Comparison of ENCODE assay signal across 34 cellular contexts in the genomic region with DNA sequence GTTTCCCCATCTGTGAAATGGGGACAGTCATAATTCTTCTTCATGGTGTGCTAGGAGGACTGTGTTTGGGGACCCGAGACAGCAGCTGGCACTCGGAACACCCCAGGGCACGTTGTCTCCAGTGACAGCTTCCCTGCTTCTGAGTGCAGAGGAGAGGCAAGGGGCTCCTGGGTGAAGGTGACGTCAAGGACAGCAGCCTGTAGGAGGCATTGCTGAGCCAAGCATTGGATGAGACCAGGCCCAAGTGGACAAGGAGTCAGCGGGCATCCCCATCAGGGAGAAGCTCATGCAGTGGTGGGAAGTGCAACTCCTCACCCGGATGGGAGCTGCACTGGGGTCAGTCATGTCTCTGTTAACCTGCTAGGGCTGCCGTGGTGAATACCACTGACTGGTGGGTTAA. TPM values are rescaled to one million over a fixed set of nuclear protein-coding genes. Genes with fewer than 3 reads are reported as not detected.
A peak's percentile ranks its signal among the peaks of the same experiment; 100 is the strongest.
DNase-seq lines count a peak whose midpoint lies in the region; ATAC-seq, FAIRE-seq and TF ChIP-seq lines count a peak whose summit lies in the region.
"Had no signal": no experiment of that assay in that cellular context is flagged by ENCODE, and none has a peak within 500 bp of the region (broad histone marks: within the 10 kb centered on the region; RNA-seq: fewer than 3 reads in every experiment).

No MANE protein-coding gene starts in this region.

- ATAC-seq in HepG2, result no peak
- no peak for ATAC-seq in right lobe of liver
- no peak for ATAC-seq in naive thymus-derived CD8-positive, alpha-beta T cell
- ATAC-seq: heart right ventricle, Panc1, pancreas had no signal

- H3K27ac Mint-ChIP-seq in naive thymus-derived CD8-positive, alpha-beta T cell, result no peak overlapping the region
- H3K27ac Mint-ChIP-seq: activated naive CD8-positive, alpha-beta T cell treated with anti-CD3 and anti-CD28 coated beads for 36 hours; CD4-positive, CD25-positive, alpha-beta regulatory T cell; stimulated activated naive CD8-positive, alpha-beta T cell treated with anti-CD3 and anti-CD28 coated beads, Interleukin-15, Interleukin-2, amounts not matched to agents 100 ng/mL and 50 ng/mL, for 24 hours had no signal

- no peak for TF ChIP-seq POLR2A in HepG2 (IDR thresholded peaks at IDR 0.05; ENCODE audit: insufficient read depth in 1 of 2, low read depth in 2 of 2, low read length in 2 of 2)
- no peak for TF ChIP-seq POLR2A in right lobe of liver (IDR thresholded peaks at IDR 0.05)

- intact Hi-C loops in HepG2 (cut with micrococcal nuclease; ENCODE audit: unreplicated experiment), result no loop called here
- intact Hi-C loops in right lobe of liver (cut with DNase I), result no loop called here
- intact Hi-C loops in mammary epithelial cell (cut with micrococcal nuclease), result no loop called here

- H3K9ac ChIP-seq in HepG2 (ENCODE audit: insufficient read depth, low read depth, low read length), result no peak overlapping the region
- H3K9ac ChIP-seq in mammary epithelial cell (ENCODE audit: insufficient read depth, low read length), result no peak overlapping the region

- H3K36me3 Mint-ChIP-seq in naive thymus-derived CD8-positive, alpha-beta T cell, result peaks cover 0 to 2% (median 0%) of the 10 kb centered on the region in 3 donors
- H3K36me3 Mint-ChIP-seq: activated naive CD8-positive, alpha-beta T cell treated with anti-CD3 and anti-CD28 coated beads for 36 hours; CD4-positive, CD25-positive, alpha-beta regulatory T cell had no signal

- peaks cover 0 to 5% (median 2%) of the 10 kb centered on the region in 9 donors for H3K9me3 Mint-ChIP-seq in naive thymus-derived CD8-positive, alpha-beta T cell
- H3K9me3 Mint-ChIP-seq: activated naive CD8-positive, alpha-beta T cell treated with anti-CD3 and anti-CD28 coated beads for 36 hours; stimulated activated naive CD8-positive, alpha-beta T cell treated with anti-CD3 and anti-CD28 coated beads, Interleukin-15, Interleukin-2, amounts not matched to agents 100 ng/mL and 50 ng/mL, for 24 hours had no signal

- H3K27ac ChIP-seq in HepG2 (ENCODE audit: extremely low read length, insufficient read depth, low read length) (no peak overlapping the region), right lobe of liver (no peak overlapping the region), mammary epithelial cell (ENCODE audit: insufficient read depth, low read depth, low read length) (peak overlapping the region; percentile 89)
- H3K27ac ChIP-seq: heart right ventricle, pancreas, uterus, VCaP had no signal

- in situ Hi-C loops in HepG2 (cut with HindIII; ENCODE audit: extremely low pct_ligation_motif_present, low pct_unique_long_range_greater_than_20kb) (no loop called here), mammary epithelial cell (cut with MboI; ENCODE audit: low sequenced_read_pairs in 2 of 2) (no loop called here)

- 100% methylated on average over 7 of the region's 7 CpGs for WGBS in HepG2 (ENCODE audit: low lambda C conversion rate)
- 50% methylated on average over 1 of the region's 7 CpGs for WGBS in right lobe of liver (ENCODE audit: insufficient coverage, low coverage, low lambda C conversion rate, missing lambda C conversion rate)
- 94% methylated on average over 2 of the region's 7 CpGs for WGBS in mammary epithelial cell (ENCODE audit: low coverage, missing lambda C conversion rate)

- H2AFZ ChIP-seq in HepG2 (ENCODE audit: low read length) (no peak overlapping the region), mammary epithelial cell (ENCODE audit: low read depth, low read length) (no peak overlapping the region)

- no peak for TF ChIP-seq RAD21 in HepG2 (CRISPR knock-in tag; IDR thresholded peaks at IDR 0.05)

- H3K36me3 ChIP-seq in HepG2 (replicated peaks in 1 of 2; ENCODE audit: control insufficient read depth in 1 of 2, insufficient read depth in 2 of 2, low read length in 2 of 2) (peaks cover 12 to 21% of the 10 kb centered on the region in 2 experiments; a peak in 3 of 5 replicates), right lobe of liver (no peaks in the 10 kb centered on the region), mammary epithelial cell (ENCODE audit: insufficient read depth, low read length) (peaks cover 9% of the 10 kb centered on the region)
- H3K36me3 ChIP-seq: uterus had no signal

- no peaks in the 10 kb centered on the region for H3K4me1 ChIP-seq in HepG2 (ENCODE audit: insufficient read depth, low read length)
- no peaks in the 10 kb centered on the region for H3K4me1 ChIP-seq in right lobe of liver
- H3K4me1 ChIP-seq in mammary epithelial cell (ENCODE audit: insufficient read depth, low read length), result peaks cover 29% of the 10 kb centered on the region
- H3K4me1 ChIP-seq: pancreas, uterus had no signal

- H3K9me3 ChIP-seq in HepG2 (ENCODE audit: low read length) (no peaks in the 10 kb centered on the region), right lobe of liver (no peaks in the 10 kb centered on the region), mammary epithelial cell (replicated peaks; ENCODE audit: insufficient read depth, low read length) (peaks cover 8% of the 10 kb centered on the region)
- H3K9me3 ChIP-seq: esophagus squamous epithelium, pancreas, uterus had no signal

- TF ChIP-seq EP300 in HepG2 (IDR thresholded peaks at IDR 0.05; ENCODE audit: low read depth in 2 of 2, low read length in 2 of 2), result no peak
- TF ChIP-seq EP300 in HepG2 (CRISPR knock-in tag; IDR thresholded peaks at IDR 0.05; ENCODE audit: borderline replicate concordance), result no peak

- POLR2A ChIA-PET in HepG2 (lab: Yijun Ruan, JAX), result no interaction called here
- POLR2A ChIA-PET in naive thymus-derived CD8-positive, alpha-beta T cell (lab: Charles Lee), result no interaction called here

- BruUV-seq in HepG2 (replicated peaks; lab: Mats Ljungman, UMichigan) (no TSS peak), mammary epithelial cell (replicated peaks; lab: Mats Ljungman, UMichigan) (TSS peak; percentile 74)

- FAIRE-seq in HepG2 (lab: Jason Lieb, UNC), result no peak
- FAIRE-seq: A204.1, frontal cortex, pancreas had no signal

- H3K27me3 ChIP-seq in HepG2 (ENCODE audit: control insufficient read depth in 1 of 2, insufficient read depth in 2 of 2, low read length in 2 of 2), result no peaks in the 10 kb centered on the region
- no peaks in the 10 kb centered on the region for H3K27me3 ChIP-seq in right lobe of liver
- H3K27me3 ChIP-seq in mammary epithelial cell (ENCODE audit: insufficient read depth, low read length), result no peaks in the 10 kb centered on the region
- H3K27me3 ChIP-seq: esophagus squamous epithelium, heart right ventricle, pancreas, uterus had no signal

- H3K4me1 Mint-ChIP-seq in naive thymus-derived CD8-positive, alpha-beta T cell, result peaks cover 0 to 3% (median 0%) of the 10 kb centered on the region in 4 donors

- CTCF ChIA-PET in HepG2 (lab: Yijun Ruan, JAX; ENCODE audit: low intra/inter-chr PET ratio, low total read pairs), result no interaction called here
- CTCF ChIA-PET in mammary epithelial cell (lab: Charles Lee; ENCODE audit: low non-redundant PET), result no interaction called here

- H3K27me3 Mint-ChIP-seq in naive thymus-derived CD8-positive, alpha-beta T cell, result peaks cover 0 to 3% (median 0%) of the 10 kb centered on the region in 5 donors
- H3K27me3 Mint-ChIP-seq: activated naive CD8-positive, alpha-beta T cell treated with anti-CD3 and anti-CD28 coated beads for 36 hours; CD4-positive, CD25-positive, alpha-beta regulatory T cell; stimulated activated naive CD8-positive, alpha-beta T cell treated with anti-CD3 and anti-CD28 coated beads, Interleukin-15, Interleukin-2, amounts not matched to agents 100 ng/mL and 50 ng/mL, for 24 hours had no signal

- DNase-seq in HepG2 (ENCODE audit: low spot score) (no peak), right lobe of liver (no peak), mammary epithelial cell (no peak), islet precursor cell (peak; percentile 26), NCI-H1105 treated with DMSO at 0.1 percent for 48 hours (lab: John Stamatoyannopoulos, UW) (no peak), DMS 273 treated with DMSO at 0.1 percent for 48 hours (lab: John Stamatoyannopoulos, UW) (no peak), amniotic stem cell (lab: John Stamatoyannopoulos, UW) (no peak)
- DNase-seq in naive thymus-derived CD8-positive, alpha-beta T cell, result no peak
- DNase-seq: activated CD4-positive, alpha-beta T cell treated with anti-CD3 and anti-CD28 coated beads for 4 hours; activated gamma-delta T cell; activated naive CD8-positive, alpha-beta T cell treated with anti-CD3 and anti-CD28 coated beads for 36 hours; AML-193; aorta; Calu3; CD4-positive, CD25-positive, alpha-beta regulatory T cell; cortex of kidney; DMS79 treated with DMSO at 0.1 percent for 48 hours; esophagus squamous epithelium; GF-D8; heart right ventricle; NCI-H1105; NCI-H2029; NCI-H526; pancreas; stimulated activated CD4-positive, alpha-beta T cell treated with anti-CD3 and anti-CD28 coated beads, Interleukin-1b, Interleukin-23, amount 100 ng/mL, for 48 hours; T1000; uterus had no signal

- H4K20me1 ChIP-seq in HepG2 (ENCODE audit: insufficient read depth, low read length) (no peaks in the 10 kb centered on the region), mammary epithelial cell (ENCODE audit: insufficient read depth, low read length) (no peaks in the 10 kb centered on the region)

- H3K4me3 ChIP-seq in HepG2 (replicated peaks in 1 of 3; ENCODE audit: insufficient read depth in 1 of 3, low read depth in 2 of 3, low read length in 3 of 3), result no peak overlapping the region
- no peak overlapping the region for H3K4me3 ChIP-seq in right lobe of liver
- H3K4me3 ChIP-seq in mammary epithelial cell (replicated peaks in 1 of 3; ENCODE audit: insufficient read depth in 1 of 3, low read depth in 2 of 3, low read length in 3 of 3), result no peak overlapping the region
- H3K4me3 ChIP-seq: esophagus squamous epithelium, heart right ventricle, lung, pancreas, uterus had no signal

- H3K4me2 ChIP-seq in HepG2 (ENCODE audit: low read depth, low read length) (no peak overlapping the region), mammary epithelial cell (ENCODE audit: insufficient read depth, low read depth, low read length) (no peak overlapping the region)

- H3K79me2 ChIP-seq in HepG2 (ENCODE audit: insufficient read depth, low read length), result no peaks in the 10 kb centered on the region
- H3K79me2 ChIP-seq in mammary epithelial cell (ENCODE audit: insufficient read depth, low read length), result peaks cover 13% of the 10 kb centered on the region

- dilution Hi-C loops in mammary epithelial cell (cut with HindIII; ENCODE audit: low sequenced_read_pairs), result no loop called here

- no peak overlapping the region for H3K4me3 Mint-ChIP-seq in naive thymus-derived CD8-positive, alpha-beta T cell
- H3K4me3 Mint-ChIP-seq: activated naive CD8-positive, alpha-beta T cell treated with anti-CD3 and anti-CD28 coated beads for 36 hours; CD4-positive, CD25-positive, alpha-beta regulatory T cell; stimulated activated naive CD8-positive, alpha-beta T cell treated with anti-CD3 and anti-CD28 coated beads, Interleukin-15, Interleukin-2, amounts not matched to agents 100 ng/mL and 50 ng/mL, for 24 hours had no signal

- 0 out of 2 replicates have a peak, but pooled peaks have one; percentile 4 for TF ChIP-seq CTCF in HepG2 (CRISPR knock-in tag; IDR thresholded peaks at IDR 0.05)
- no peak for TF ChIP-seq CTCF in right lobe of liver (IDR thresholded peaks at IDR 0.05)
- no peak for TF ChIP-seq CTCF in mammary epithelial cell (conservative IDR thresholded peaks at IDR 0.05 in 1 of 2, IDR thresholded peaks at IDR 0.05 in 1 of 2; ENCODE audit: extremely low read depth in 1 of 2, insufficient read depth in 1 of 2, low read depth in 1 of 2, low read length in 2 of 2)

RNA-seq across cellular contexts. Expression of a gene that starts 46.1 kb away (rescaled TPM):
- total RNA-seq in HepG2 (2016; rRNA removed; fragmentation: Illumina TruSeq; extraction: Trizol) (2.8 and 4.9 TPM in 2 replicates), right lobe of liver (1 to 10 TPM; 2.6 to 6.5 (median 3.2) TPM), mammary epithelial cell (10 to 100 TPM; 29.1 to 38.5 TPM)
- 1.3 and 1.5 TPM in 2 replicates for total RNA-seq in HepG2 (2016; cell fraction: cytosol; rRNA removed; fragmentation: Illumina TruSeq; extraction: Trizol; ENCODE audit: low read depth)
- 2.3 and 4.9 TPM in 2 replicates for total RNA-seq in HepG2 (2016; cell fraction: insoluble cytoplasmic fraction; rRNA removed; fragmentation: Illumina TruSeq; extraction: Trizol)
- 3.0 and 3.1 TPM in 2 replicates for total RNA-seq in HepG2 (2016; cell fraction: membrane; rRNA removed; fragmentation: Illumina TruSeq; extraction: Trizol)
- total RNA-seq in HepG2 (2016; cell fraction: nucleus; rRNA removed; fragmentation: Illumina TruSeq; extraction: Trizol), result 8.1 and 10.9 TPM in 2 replicates
- polyA plus RNA-seq in HepG2 (2011; rRNA removed) (3.1 and 3.5 TPM in 2 replicates), mammary epithelial cell (4.5 TPM)
- polyA plus RNA-seq in HepG2 (2011; cell fraction: cytosol; rRNA removed), result 1.7 and 2.1 TPM in 2 replicates
- 17.7 and 18.7 TPM in 2 replicates for polyA plus RNA-seq in HepG2 (2011; cell fraction: nucleus; rRNA removed)
- 2.0 and 3.0 TPM in 2 replicates for polyA plus RNA-seq in HepG2 (2012)
- 0.61 and 0.63 TPM in 2 replicates for polyA plus RNA-seq in HepG2 (2016; cell fraction: cytosol; fragmentation: Illumina TruSeq; extraction: Trizol; ENCODE audit: low read depth)
- polyA plus RNA-seq in HepG2 (2016; cell fraction: insoluble cytoplasmic fraction; fragmentation: Illumina TruSeq; extraction: Trizol; ENCODE audit: low read depth), result 1.6 and 2.2 TPM in 2 replicates
- 1.1 and 1.2 TPM in 2 replicates for polyA plus RNA-seq in HepG2 (2016; cell fraction: membrane; fragmentation: Illumina TruSeq; extraction: Trizol; ENCODE audit: low read depth)
- polyA plus RNA-seq in HepG2 (2016; cell fraction: nucleus; fragmentation: Illumina TruSeq; extraction: Trizol; ENCODE audit: insufficient read depth, low read depth), result 8.1 and 10.6 TPM in 2 replicates
- polyA minus RNA-seq in HepG2 (2011; rRNA and poly(A)+ RNA removed; ENCODE audit: low replicate concordance), result 1.2 and 6.0 TPM in 2 replicates
- polyA minus RNA-seq in HepG2 (2011; cell fraction: cytosol; rRNA and poly(A)+ RNA removed), result 2.5 and 3.3 TPM in 2 replicates
- polyA minus RNA-seq in HepG2 (2011; cell fraction: nucleus; rRNA and poly(A)+ RNA removed), result 15.0 and 17.3 TPM in 2 replicates
- polyA minus RNA-seq in mammary epithelial cell, result 14.5 TPM
- total RNA-seq in naive thymus-derived CD8-positive, alpha-beta T cell, result under 1 TPM in 1 of 2 experiments, not detected in 1; 0.05 TPM
- polyA plus RNA-seq in naive thymus-derived CD8-positive, alpha-beta T cell, result not detected
- total RNA-seq: Calu3, HT-29 had no signal

RNA-seq across cellular contexts. Expression of a gene that starts 48.7 kb away (rescaled TPM):
- total RNA-seq in HepG2 (2016; rRNA removed; fragmentation: Illumina TruSeq; extraction: Trizol), result not detected in 2 replicates
- not detected in 2 replicates for total RNA-seq in HepG2 (2016; cell fraction: cytosol; rRNA removed; fragmentation: Illumina TruSeq; extraction: Trizol; ENCODE audit: low read depth)
- not detected in 2 replicates for total RNA-seq in HepG2 (2016; cell fraction: insoluble cytoplasmic fraction; rRNA removed; fragmentation: Illumina TruSeq; extraction: Trizol)
- total RNA-seq in HepG2 (2016; cell fraction: membrane; rRNA removed; fragmentation: Illumina TruSeq; extraction: Trizol), result not detected in 2 replicates
- not detected in 2 replicates for total RNA-seq in HepG2 (2016; cell fraction: nucleus; rRNA removed; fragmentation: Illumina TruSeq; extraction: Trizol)
- not detected in 2 replicates for polyA plus RNA-seq in HepG2 (2011; rRNA removed)
- not detected in 2 replicates for polyA plus RNA-seq in HepG2 (2011; cell fraction: cytosol; rRNA removed)
- not detected in 2 replicates for polyA plus RNA-seq in HepG2 (2011; cell fraction: nucleus; rRNA removed)
- polyA plus RNA-seq in HepG2 (2012), result not detected in 2 replicates
- polyA plus RNA-seq in HepG2 (2016; cell fraction: cytosol; fragmentation: Illumina TruSeq; extraction: Trizol; ENCODE audit: low read depth), result not detected in 2 replicates
- polyA plus RNA-seq in HepG2 (2016; cell fraction: insoluble cytoplasmic fraction; fragmentation: Illumina TruSeq; extraction: Trizol; ENCODE audit: low read depth), result not detected in 2 replicates
- not detected in 2 replicates for polyA plus RNA-seq in HepG2 (2016; cell fraction: membrane; fragmentation: Illumina TruSeq; extraction: Trizol; ENCODE audit: low read depth)
- not detected in 2 replicates for polyA plus RNA-seq in HepG2 (2016; cell fraction: nucleus; fragmentation: Illumina TruSeq; extraction: Trizol; ENCODE audit: insufficient read depth, low read depth)
- not detected in 2 replicates for polyA minus RNA-seq in HepG2 (2011; rRNA and poly(A)+ RNA removed; ENCODE audit: low replicate concordance)
- not detected in 2 replicates for polyA minus RNA-seq in HepG2 (2011; cell fraction: cytosol; rRNA and poly(A)+ RNA removed)
- polyA minus RNA-seq in HepG2 (2011; cell fraction: nucleus; rRNA and poly(A)+ RNA removed), result not detected in 2 replicates
- total RNA-seq in right lobe of liver, result under 1 TPM; 0.24 to 0.93 (median 0.53) TPM
- total RNA-seq in mammary epithelial cell, result 10 to 100 TPM in 1 of 2 donors, 1 to 10 TPM in 1; 2.9 to 11.0 TPM
- 0.79 TPM for polyA plus RNA-seq in mammary epithelial cell
- polyA minus RNA-seq in mammary epithelial cell, result 2.3 TPM
- under 1 TPM in 1 of 2 experiments, not detected in 1; 0.11 TPM for total RNA-seq in naive thymus-derived CD8-positive, alpha-beta T cell
- under 1 TPM in 1 of 3 donors, not detected in 2; 0.20 TPM for polyA plus RNA-seq in naive thymus-derived CD8-positive, alpha-beta T cell
- total RNA-seq: Calu3, HT-29 had no signal
